In genomic region chr19:904545-904944, GRCh38 we compare ENCODE assay signal across 1 cellular context.
TF ChIP-seq lines count a peak whose summit lies in the region.

No MANE protein-coding gene starts in this region.

TF ChIP-seq in HepG2, 621 proteins besides CTCF, POLR2A, EP300 and RAD21:
- TF ChIP-seq ZNF234 (CRISPR knock-in tag; conservative IDR thresholded peaks at IDR 0.05) (no peak), MTA1 (CRISPR knock-in tag; IDR thresholded peaks at IDR 0.05; ENCODE audit: borderline replicate concordance) (no peak), ZNF335 (CRISPR knock-in tag; IDR thresholded peaks at IDR 0.05) (no peak), ZNF224 (CRISPR knock-in tag; IDR thresholded peaks at IDR 0.05) (no peak)
- TF ChIP-seq, protein P1, sequence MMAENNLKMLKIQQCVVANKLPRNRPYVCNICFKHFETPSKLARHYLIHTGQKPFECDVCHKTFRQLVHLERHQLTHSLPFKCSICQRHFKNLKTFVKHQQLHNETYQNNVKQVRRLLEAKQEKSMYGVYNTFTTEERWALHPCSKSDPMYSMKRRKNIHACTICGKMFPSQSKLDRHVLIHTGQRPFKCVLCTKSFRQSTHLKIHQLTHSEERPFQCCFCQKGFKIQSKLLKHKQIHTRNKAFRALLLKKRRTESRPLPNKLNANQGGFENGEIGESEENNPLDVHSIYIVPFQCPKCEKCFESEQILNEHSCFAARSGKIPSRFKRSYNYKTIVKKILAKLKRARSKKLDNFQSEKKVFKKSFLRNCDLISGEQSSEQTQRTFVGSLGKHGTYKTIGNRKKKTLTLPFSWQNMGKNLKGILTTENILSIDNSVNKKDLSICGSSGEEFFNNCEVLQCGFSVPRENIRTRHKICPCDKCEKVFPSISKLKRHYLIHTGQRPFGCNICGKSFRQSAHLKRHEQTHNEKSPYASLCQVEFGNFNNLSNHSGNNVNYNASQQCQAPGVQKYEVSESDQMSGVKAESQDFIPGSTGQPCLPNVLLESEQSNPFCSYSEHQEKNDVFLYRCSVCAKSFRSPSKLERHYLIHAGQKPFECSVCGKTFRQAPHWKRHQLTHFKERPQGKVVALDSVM (CRISPR knock-in tag; IDR thresholded peaks at IDR 0.05), result peak; percentile 65; the same call in 1 of the 2 replicates
- TF ChIP-seq, protein P2, sequence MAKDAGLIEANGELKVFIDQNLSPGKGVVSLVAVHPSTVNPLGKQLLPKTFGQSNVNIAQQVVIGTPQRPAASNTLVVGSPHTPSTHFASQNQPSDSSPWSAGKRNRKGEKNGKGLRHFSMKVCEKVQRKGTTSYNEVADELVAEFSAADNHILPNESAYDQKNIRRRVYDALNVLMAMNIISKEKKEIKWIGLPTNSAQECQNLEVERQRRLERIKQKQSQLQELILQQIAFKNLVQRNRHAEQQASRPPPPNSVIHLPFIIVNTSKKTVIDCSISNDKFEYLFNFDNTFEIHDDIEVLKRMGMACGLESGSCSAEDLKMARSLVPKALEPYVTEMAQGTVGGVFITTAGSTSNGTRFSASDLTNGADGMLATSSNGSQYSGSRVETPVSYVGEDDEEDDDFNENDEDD (CRISPR knock-in tag; IDR thresholded peaks at IDR 0.05; ENCODE audit: borderline replicate concordance), result no peak
